In the genomic region with DNA sequence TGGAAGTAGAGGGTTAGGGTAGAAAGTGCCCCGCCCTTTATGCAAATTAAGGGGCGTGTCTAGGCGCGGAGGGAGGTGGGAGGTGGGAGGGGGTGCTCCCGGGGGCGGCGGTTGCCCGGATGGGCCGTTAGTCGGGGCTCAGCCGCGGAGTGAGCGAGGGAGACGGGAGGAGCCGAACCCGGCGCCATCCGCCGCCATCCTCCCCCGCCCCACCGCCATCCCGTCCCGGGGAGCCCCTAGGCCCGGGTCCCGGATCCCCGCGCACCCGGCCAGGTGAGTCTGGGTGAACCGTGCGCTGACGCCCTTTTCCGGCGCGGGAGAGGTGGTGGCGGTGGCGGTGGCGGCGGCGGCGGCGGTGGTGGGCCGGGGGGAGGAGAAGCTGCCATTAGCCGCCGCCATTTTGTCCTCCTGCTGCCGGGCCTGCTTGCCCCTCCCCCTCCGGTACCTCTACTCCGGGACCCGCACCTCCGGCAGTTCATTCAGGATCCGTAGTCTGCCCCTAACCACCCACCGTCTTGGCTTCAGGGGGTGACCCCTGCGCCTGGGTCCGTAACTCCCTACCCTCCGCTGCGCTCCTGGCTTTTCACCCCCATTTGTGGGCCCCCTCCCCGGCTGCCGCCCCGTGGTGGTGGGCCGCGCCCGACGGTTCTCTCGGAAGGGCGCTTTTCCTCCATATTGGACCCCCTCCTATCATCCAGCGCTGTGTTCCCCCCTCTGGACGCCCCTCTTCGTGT, we compare ENCODE assay signal across 1 cellular context.
A peak's percentile ranks its signal among the peaks of the same experiment; 100 is the strongest.
TF ChIP-seq lines count a peak whose summit lies in the region.

A gene (plus strand): TSS at position 130 of the 734 bp plus-strand sequence. CDS start 2,075 bp downstream, outside the sequence.

TF ChIP-seq in HepG2, 621 proteins besides CTCF, POLR2A, EP300 and RAD21 (continued from another document):
- TF ChIP-seq, protein P1, sequence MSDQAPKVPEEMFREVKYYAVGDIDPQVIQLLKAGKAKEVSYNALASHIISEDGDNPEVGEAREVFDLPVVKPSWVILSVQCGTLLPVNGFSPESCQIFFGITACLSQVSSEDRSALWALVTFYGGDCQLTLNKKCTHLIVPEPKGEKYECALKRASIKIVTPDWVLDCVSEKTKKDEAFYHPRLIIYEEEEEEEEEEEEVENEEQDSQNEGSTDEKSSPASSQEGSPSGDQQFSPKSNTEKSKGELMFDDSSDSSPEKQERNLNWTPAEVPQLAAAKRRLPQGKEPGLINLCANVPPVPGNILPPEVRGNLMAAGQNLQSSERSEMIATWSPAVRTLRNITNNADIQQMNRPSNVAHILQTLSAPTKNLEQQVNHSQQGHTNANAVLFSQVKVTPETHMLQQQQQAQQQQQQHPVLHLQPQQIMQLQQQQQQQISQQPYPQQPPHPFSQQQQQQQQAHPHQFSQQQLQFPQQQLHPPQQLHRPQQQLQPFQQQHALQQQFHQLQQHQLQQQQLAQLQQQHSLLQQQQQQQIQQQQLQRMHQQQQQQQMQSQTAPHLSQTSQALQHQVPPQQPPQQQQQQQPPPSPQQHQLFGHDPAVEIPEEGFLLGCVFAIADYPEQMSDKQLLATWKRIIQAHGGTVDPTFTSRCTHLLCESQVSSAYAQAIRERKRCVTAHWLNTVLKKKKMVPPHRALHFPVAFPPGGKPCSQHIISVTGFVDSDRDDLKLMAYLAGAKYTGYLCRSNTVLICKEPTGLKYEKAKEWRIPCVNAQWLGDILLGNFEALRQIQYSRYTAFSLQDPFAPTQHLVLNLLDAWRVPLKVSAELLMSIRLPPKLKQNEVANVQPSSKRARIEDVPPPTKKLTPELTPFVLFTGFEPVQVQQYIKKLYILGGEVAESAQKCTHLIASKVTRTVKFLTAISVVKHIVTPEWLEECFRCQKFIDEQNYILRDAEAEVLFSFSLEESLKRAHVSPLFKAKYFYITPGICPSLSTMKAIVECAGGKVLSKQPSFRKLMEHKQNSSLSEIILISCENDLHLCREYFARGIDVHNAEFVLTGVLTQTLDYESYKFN (CRISPR knock-in tag; conservative IDR thresholded peaks at IDR 0.05) = 0 out of 2 replicates have a peak, but pooled peaks have one; percentile 6
- TF ChIP-seq, protein P2, sequence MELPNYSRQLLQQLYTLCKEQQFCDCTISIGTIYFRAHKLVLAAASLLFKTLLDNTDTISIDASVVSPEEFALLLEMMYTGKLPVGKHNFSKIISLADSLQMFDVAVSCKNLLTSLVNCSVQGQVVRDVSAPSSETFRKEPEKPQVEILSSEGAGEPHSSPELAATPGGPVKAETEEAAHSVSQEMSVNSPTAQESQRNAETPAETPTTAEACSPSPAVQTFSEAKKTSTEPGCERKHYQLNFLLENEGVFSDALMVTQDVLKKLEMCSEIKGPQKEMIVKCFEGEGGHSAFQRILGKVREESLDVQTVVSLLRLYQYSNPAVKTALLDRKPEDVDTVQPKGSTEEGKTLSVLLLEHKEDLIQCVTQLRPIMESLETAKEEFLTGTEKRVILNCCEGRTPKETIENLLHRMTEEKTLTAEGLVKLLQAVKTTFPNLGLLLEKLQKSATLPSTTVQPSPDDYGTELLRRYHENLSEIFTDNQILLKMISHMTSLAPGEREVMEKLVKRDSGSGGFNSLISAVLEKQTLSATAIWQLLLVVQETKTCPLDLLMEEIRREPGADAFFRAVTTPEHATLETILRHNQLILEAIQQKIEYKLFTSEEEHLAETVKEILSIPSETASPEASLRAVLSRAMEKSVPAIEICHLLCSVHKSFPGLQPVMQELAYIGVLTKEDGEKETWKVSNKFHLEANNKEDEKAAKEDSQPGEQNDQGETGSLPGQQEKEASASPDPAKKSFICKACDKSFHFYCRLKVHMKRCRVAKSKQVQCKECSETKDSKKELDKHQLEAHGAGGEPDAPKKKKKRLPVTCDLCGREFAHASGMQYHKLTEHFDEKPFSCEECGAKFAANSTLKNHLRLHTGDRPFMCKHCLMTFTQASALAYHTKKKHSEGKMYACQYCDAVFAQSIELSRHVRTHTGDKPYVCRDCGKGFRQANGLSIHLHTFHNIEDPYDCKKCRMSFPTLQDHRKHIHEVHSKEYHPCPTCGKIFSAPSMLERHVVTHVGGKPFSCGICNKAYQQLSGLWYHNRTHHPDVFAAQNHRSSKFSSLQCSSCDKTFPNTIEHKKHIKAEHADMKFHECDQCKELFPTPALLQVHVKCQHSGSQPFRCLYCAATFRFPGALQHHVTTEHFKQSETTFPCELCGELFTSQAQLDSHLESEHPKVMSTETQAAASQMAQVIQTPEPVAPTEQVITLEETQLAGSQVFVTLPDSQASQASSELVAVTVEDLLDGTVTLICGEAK (IDR thresholded peaks at IDR 0.05) = no peak
- TF ChIP-seq, protein P2 (CRISPR knock-in tag; IDR thresholded peaks at IDR 0.05) = no peak; the same call in none of the 2 replicates
- TF ChIP-seq ZSCAN20 (CRISPR knock-in tag; IDR thresholded peaks at IDR 0.05; ENCODE audit: borderline replicate concordance) (peak; percentile 44; the same call in 1 of the 2 replicates), DPF2 (CRISPR knock-in tag; IDR thresholded peaks at IDR 0.05; ENCODE audit: borderline replicate concordance, low read depth) (no peak), ZNF292 (CRISPR knock-in tag; IDR thresholded peaks at IDR 0.05; ENCODE audit: borderline replicate concordance, low read depth) (no peak), ZNF788 (CRISPR knock-in tag; IDR thresholded peaks at IDR 0.05; ENCODE audit: borderline replicate concordance) (peak; percentile 73; the same call in 1 of the 2 replicates)
- TF ChIP-seq, protein P3, sequence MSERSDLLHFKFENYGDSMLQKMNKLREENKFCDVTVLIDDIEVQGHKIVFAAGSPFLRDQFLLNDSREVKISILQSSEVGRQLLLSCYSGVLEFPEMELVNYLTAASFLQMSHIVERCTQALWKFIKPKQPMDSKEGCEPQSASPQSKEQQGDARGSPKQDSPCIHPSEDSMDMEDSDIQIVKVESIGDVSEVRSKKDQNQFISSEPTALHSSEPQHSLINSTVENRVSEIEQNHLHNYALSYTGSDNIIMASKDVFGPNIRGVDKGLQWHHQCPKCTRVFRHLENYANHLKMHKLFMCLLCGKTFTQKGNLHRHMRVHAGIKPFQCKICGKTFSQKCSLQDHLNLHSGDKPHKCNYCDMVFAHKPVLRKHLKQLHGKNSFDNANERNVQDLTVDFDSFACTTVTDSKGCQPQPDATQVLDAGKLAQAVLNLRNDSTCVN (CRISPR knock-in tag; IDR thresholded peaks at IDR 0.05; ENCODE audit: borderline replicate concordance) = no peak
- TF ChIP-seq, protein P4, sequence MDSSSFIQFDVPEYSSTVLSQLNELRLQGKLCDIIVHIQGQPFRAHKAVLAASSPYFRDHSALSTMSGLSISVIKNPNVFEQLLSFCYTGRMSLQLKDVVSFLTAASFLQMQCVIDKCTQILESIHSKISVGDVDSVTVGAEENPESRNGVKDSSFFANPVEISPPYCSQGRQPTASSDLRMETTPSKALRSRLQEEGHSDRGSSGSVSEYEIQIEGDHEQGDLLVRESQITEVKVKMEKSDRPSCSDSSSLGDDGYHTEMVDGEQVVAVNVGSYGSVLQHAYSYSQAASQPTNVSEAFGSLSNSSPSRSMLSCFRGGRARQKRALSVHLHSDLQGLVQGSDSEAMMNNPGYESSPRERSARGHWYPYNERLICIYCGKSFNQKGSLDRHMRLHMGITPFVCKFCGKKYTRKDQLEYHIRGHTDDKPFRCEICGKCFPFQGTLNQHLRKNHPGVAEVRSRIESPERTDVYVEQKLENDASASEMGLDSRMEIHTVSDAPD (CRISPR knock-in tag; IDR thresholded peaks at IDR 0.05) = no peak
